In the genomic region with DNA sequence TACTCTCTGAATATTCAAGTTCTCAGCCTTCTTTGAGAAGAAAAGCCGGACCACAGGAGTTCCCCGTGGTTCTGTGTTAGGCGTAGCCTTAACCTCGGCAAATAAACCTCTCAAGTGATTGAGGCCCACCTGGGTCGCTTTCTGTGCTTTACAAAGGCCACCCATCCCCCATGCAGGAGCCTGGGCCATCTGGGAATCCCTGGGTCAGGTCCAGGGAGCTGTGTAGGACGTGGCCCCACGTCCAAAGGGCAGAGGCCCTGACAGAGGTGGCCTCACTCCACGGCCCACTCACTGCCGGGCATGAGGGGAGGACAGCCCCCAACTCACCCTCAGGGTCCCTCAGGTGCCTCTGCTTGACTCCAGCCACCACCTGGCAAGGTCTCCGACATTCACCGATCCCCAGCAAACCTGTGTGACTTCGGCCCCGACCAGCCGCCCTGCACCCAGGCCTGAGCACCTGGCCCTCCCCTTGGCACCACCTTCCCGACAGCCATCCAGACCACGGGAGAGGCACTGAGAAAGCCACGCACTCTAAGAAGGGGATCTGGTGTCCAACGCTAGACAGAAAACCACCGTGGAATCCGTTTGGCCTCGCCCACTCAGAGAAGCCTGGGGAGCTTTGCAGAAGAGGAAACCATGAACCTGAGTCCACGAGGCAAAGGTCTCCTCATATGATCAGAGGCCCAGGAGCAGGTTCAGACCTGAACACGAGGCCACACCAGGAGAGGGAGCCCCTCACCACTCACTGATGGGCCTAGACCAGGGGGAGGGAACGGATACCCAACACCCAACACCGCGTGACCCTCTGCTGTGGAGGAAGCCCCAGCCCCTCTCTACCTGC, we compare ENCODE assay signal across 1 cellular context.
TF ChIP-seq lines count a peak whose summit lies in the region.

No MANE protein-coding gene starts in this region.

TF ChIP-seq in HepG2, 621 proteins besides CTCF, POLR2A, EP300 and RAD21 (continued from another document and continues in another):
- TF ChIP-seq ZHX1 (CRISPR knock-in tag; IDR thresholded peaks at IDR 0.05; ENCODE audit: low read depth) (peak; percentile 79; the same call in 1 of the 2 replicates), PHF21A (CRISPR knock-in tag; IDR thresholded peaks at IDR 0.05) (peak; percentile 50; the same call in 1 of the 2 replicates), MATR3 (CRISPR knock-in tag; IDR thresholded peaks at IDR 0.05) (no peak), NFE2L1 (CRISPR knock-in tag; IDR thresholded peaks at IDR 0.05; ENCODE audit: borderline replicate concordance) (no peak), PRMT3 (CRISPR knock-in tag; IDR thresholded peaks at IDR 0.05; ENCODE audit: borderline replicate concordance, low read depth) (no peak; the same call in 1 of the 2 replicates), DZIP1 (CRISPR knock-in tag; IDR thresholded peaks at IDR 0.05) (no peak), ZFP62 (CRISPR knock-in tag; IDR thresholded peaks at IDR 0.05) (no peak), ZBTB34 (CRISPR knock-in tag; IDR thresholded peaks at IDR 0.05) (no peak; the same call in 1 of the 2 replicates), RBM22 (optimal IDR thresholded peaks at IDR 0.05; ENCODE audit: low read length) (no peak), PAF1 (CRISPR knock-in tag; IDR thresholded peaks at IDR 0.05) (no peak), ZNF552 (CRISPR knock-in tag; IDR thresholded peaks at IDR 0.05; ENCODE audit: borderline replicate concordance) (no peak; the same call in none of the 2 replicates), GTF2F1 (IDR thresholded peaks at IDR 0.05; ENCODE audit: low read length) (no peak), HNRNPK (IDR thresholded peaks at IDR 0.05; ENCODE audit: low read depth, low read length, poor library complexity, severe bottlenecking) (no peak), AKNA (CRISPR knock-in tag; IDR thresholded peaks at IDR 0.05; ENCODE audit: borderline replicate concordance) (no peak), ZNF777 (CRISPR knock-in tag; IDR thresholded peaks at IDR 0.05) (peak; percentile 54; the same call in 1 of the 2 replicates), ZGPAT (CRISPR knock-in tag; IDR thresholded peaks at IDR 0.05) (peak; percentile 63), ZMYM4 (CRISPR knock-in tag; IDR thresholded peaks at IDR 0.05) (peak; percentile 54; the same call in 1 of the 2 replicates), ZNF556 (CRISPR knock-in tag; IDR thresholded peaks at IDR 0.05; ENCODE audit: borderline replicate concordance) (peak; percentile 87; the same call in 1 of the 2 replicates), ZFP82 (CRISPR knock-in tag; IDR thresholded peaks at IDR 0.05; ENCODE audit: borderline replicate concordance) (no peak), ZNF605 (CRISPR knock-in tag; IDR thresholded peaks at IDR 0.05) (no peak), ZNF747 (CRISPR knock-in tag; IDR thresholded peaks at IDR 0.05; ENCODE audit: borderline replicate concordance) (no peak)
- TF ChIP-seq, protein P1, sequence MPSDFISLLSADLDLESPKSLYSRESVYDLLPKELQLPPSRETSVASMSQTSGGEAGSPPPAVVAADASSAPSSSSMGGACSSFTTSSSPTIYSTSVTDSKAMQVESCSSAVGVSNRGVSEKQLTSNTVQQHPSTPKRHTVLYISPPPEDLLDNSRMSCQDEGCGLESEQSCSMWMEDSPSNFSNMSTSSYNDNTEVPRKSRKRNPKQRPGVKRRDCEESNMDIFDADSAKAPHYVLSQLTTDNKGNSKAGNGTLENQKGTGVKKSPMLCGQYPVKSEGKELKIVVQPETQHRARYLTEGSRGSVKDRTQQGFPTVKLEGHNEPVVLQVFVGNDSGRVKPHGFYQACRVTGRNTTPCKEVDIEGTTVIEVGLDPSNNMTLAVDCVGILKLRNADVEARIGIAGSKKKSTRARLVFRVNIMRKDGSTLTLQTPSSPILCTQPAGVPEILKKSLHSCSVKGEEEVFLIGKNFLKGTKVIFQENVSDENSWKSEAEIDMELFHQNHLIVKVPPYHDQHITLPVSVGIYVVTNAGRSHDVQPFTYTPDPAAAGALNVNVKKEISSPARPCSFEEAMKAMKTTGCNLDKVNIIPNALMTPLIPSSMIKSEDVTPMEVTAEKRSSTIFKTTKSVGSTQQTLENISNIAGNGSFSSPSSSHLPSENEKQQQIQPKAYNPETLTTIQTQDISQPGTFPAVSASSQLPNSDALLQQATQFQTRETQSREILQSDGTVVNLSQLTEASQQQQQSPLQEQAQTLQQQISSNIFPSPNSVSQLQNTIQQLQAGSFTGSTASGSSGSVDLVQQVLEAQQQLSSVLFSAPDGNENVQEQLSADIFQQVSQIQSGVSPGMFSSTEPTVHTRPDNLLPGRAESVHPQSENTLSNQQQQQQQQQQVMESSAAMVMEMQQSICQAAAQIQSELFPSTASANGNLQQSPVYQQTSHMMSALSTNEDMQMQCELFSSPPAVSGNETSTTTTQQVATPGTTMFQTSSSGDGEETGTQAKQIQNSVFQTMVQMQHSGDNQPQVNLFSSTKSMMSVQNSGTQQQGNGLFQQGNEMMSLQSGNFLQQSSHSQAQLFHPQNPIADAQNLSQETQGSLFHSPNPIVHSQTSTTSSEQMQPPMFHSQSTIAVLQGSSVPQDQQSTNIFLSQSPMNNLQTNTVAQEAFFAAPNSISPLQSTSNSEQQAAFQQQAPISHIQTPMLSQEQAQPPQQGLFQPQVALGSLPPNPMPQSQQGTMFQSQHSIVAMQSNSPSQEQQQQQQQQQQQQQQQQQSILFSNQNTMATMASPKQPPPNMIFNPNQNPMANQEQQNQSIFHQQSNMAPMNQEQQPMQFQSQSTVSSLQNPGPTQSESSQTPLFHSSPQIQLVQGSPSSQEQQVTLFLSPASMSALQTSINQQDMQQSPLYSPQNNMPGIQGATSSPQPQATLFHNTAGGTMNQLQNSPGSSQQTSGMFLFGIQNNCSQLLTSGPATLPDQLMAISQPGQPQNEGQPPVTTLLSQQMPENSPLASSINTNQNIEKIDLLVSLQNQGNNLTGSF (CRISPR knock-in tag; IDR thresholded peaks at IDR 0.05): no peak; the same call in 1 of the 2 replicates
- TF ChIP-seq, protein P2, sequence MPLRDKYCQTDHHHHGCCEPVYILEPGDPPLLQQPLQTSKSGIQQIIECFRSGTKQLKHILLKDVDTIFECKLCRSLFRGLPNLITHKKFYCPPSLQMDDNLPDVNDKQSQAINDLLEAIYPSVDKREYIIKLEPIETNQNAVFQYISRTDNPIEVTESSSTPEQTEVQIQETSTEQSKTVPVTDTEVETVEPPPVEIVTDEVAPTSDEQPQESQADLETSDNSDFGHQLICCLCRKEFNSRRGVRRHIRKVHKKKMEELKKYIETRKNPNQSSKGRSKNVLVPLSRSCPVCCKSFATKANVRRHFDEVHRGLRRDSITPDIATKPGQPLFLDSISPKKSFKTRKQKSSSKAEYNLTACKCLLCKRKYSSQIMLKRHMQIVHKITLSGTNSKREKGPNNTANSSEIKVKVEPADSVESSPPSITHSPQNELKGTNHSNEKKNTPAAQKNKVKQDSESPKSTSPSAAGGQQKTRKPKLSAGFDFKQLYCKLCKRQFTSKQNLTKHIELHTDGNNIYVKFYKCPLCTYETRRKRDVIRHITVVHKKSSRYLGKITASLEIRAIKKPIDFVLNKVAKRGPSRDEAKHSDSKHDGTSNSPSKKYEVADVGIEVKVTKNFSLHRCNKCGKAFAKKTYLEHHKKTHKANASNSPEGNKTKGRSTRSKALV (CRISPR knock-in tag; IDR thresholded peaks at IDR 0.05): peak; percentile 32; the same call in 1 of the 2 replicates
- TF ChIP-seq, protein P3, sequence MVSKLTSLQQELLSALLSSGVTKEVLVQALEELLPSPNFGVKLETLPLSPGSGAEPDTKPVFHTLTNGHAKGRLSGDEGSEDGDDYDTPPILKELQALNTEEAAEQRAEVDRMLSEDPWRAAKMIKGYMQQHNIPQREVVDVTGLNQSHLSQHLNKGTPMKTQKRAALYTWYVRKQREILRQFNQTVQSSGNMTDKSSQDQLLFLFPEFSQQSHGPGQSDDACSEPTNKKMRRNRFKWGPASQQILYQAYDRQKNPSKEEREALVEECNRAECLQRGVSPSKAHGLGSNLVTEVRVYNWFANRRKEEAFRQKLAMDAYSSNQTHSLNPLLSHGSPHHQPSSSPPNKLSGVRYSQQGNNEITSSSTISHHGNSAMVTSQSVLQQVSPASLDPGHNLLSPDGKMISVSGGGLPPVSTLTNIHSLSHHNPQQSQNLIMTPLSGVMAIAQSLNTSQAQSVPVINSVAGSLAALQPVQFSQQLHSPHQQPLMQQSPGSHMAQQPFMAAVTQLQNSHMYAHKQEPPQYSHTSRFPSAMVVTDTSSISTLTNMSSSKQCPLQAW (CRISPR knock-in tag; IDR thresholded peaks at IDR 0.05): peak; percentile 87; the same call in 1 of the 2 replicates
